12 cellular contexts compared by ENCODE assay signal in the genomic region with DNA sequence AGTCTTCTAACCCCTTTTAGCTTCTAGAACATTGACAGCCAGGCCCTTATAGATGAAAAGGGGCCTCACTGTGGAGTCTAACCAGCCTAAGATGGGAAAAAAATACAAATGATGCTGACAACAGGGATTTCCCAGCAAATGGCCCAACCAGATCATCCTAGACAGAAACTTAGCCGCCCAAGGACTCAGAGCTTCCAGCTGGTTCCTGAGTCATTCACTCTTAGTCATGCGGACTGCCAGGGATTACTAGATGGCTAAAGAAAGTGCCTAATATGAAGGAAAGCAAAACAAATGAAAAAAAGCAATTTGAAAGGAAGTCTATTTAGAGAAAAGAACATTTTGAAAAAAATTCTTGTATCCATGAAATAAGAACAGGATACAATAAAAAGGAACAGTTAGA. TPM values are rescaled to one million over a fixed set of nuclear protein-coding genes. Genes with fewer than 3 reads are reported as not detected.
A peak's percentile ranks its signal among the peaks of the same experiment; 100 is the strongest.
DNase-seq lines count a peak whose midpoint lies in the region; ATAC-seq, FAIRE-seq and TF ChIP-seq lines count a peak whose summit lies in the region.
"Had no signal": no experiment of that assay in that cellular context is flagged by ENCODE, and none has a peak within 500 bp of the region (broad histone marks: within the 10 kb centered on the region; RNA-seq: fewer than 3 reads in every experiment).

No MANE protein-coding gene starts in this region.

- H3K9me3 ChIP-seq in A549 (peaks cover 7% of the 10 kb centered on the region; the same call in 1 of the 3 replicates), adrenal gland (replicated peaks in 1 of 3) (peaks cover 0 to 7% (median 0%) of the 10 kb centered on the region in 3 donors), psoas muscle (peaks cover 11% of the 10 kb centered on the region), tibial nerve (peaks cover 0 to 14% (median 3%) of the 10 kb centered on the region in 4 donors)

- peak overlapping the region; percentile 30 to 65; a peak in 4 of 6 replicates for H3K27ac ChIP-seq in A549
- no peak overlapping the region for H3K27ac ChIP-seq in adrenal gland
- no peak overlapping the region for H3K27ac ChIP-seq in psoas muscle
- peak overlapping the region in 2 of 4 donors; percentile 93 to 99 for H3K27ac ChIP-seq in tibial nerve

- peaks cover 12 to 22% (median 13%) of the 10 kb centered on the region in 3 donors for H3K36me3 Mint-ChIP-seq in immature natural killer cell

- POLR2A ChIA-PET in A549 (lab: Yijun Ruan, JAX) = interaction anchor here (0.9 to 1.0 kb wide), 2 partner anchors 21 to 25 kb away, joined by 3 to 4 read pairs; no protein-coding TSS in a partner anchor

- 7% methylated on average over 2 of the region's 2 CpGs for WGBS in A549 (ENCODE audit: missing lambda C conversion rate)
- 28 to 54% (median 39%) methylated on average over 2 of the region's 2 CpGs for WGBS in adrenal gland, 4 donors
- 68 to 83% (median 83%) methylated on average over 2 of the region's 2 CpGs for WGBS in psoas muscle, 3 donors
- 70% methylated on average over 2 of the region's 2 CpGs for WGBS in tibial nerve, 2 donors

- H3K9me3 Mint-ChIP-seq in immature natural killer cell = no peaks in the 10 kb centered on the region

- H3K27ac Mint-ChIP-seq in immature natural killer cell = peak overlapping the region; percentile 10 to 90 (median 66)

- peaks cover 51% of the 10 kb centered on the region for H3K4me1 ChIP-seq in A549
- H3K4me1 ChIP-seq in adrenal gland (replicated peaks in 1 of 2) = peaks cover 0 to 12% of the 10 kb centered on the region in 2 donors
- peaks cover 8% of the 10 kb centered on the region for H3K4me1 ChIP-seq in psoas muscle
- peaks cover 0 to 57% (median 36%) of the 10 kb centered on the region in 4 donors for H3K4me1 ChIP-seq in tibial nerve

- H3K4me3 ChIP-seq in A549 = no peak overlapping the region
- H3K4me3 ChIP-seq in adrenal gland = no peak overlapping the region
- H3K4me3 ChIP-seq in psoas muscle = no peak overlapping the region
- H3K4me3 ChIP-seq in tibial nerve = no peak overlapping the region

- H3K36me3 ChIP-seq in adrenal gland (replicated peaks in 1 of 2) = no peaks in the 10 kb centered on the region
- H3K36me3 ChIP-seq in psoas muscle (ENCODE audit: insufficient read depth in 1 of 2, low read depth in 1 of 2) = no peaks in the 10 kb centered on the region
- H3K36me3 ChIP-seq in tibial nerve = peaks cover 0 to 17% (median 0%) of the 10 kb centered on the region in 3 donors

- peaks cover 0 to 7% (median 0%) of the 10 kb centered on the region in 3 donors for H3K27me3 Mint-ChIP-seq in immature natural killer cell (ENCODE audit: low read depth in 3 of 3)

- TF ChIP-seq EP300 in A549 (IDR thresholded peaks at IDR 0.05) (no peak), tibial nerve (IDR thresholded peaks at IDR 0.05) (no peak)

- peaks cover 83 to 85% of the 10 kb centered on the region in 2 donors for H3K4me1 Mint-ChIP-seq in immature natural killer cell

- H3K4me2 ChIP-seq in A549 = peak overlapping the region; percentile 28

- ATAC-seq in A549 = peak; percentile 88 to 92
- no peak for ATAC-seq in GM19455 (IDR thresholded peaks at IDR 0.05; ENCODE audit: unreplicated experiment)
- ATAC-seq in psoas muscle = no peak
- ATAC-seq in GM18858 (IDR thresholded peaks at IDR 0.05; ENCODE audit: unreplicated experiment) = no peak
- ATAC-seq: left colon had no signal

- TF ChIP-seq CTCF in A549 (IDR thresholded peaks at IDR 0.05) = no peak
- TF ChIP-seq CTCF in adrenal gland (IDR thresholded peaks at IDR 0.05) = no peak
- TF ChIP-seq CTCF in psoas muscle (IDR thresholded peaks at IDR 0.05) = no peak
- no peak for TF ChIP-seq CTCF in tibial nerve (IDR thresholded peaks at IDR 0.05)

- no peak for TF ChIP-seq POLR2A in A549 (IDR thresholded peaks at IDR 0.05; ENCODE audit: low read length)
- no peak for TF ChIP-seq POLR2A in adrenal gland (IDR thresholded peaks at IDR 0.05)
- no peak for TF ChIP-seq POLR2A in tibial nerve (IDR thresholded peaks at IDR 0.05)

- TF ChIP-seq RAD21 in A549 (conservative IDR thresholded peaks at IDR 0.05 in 1 of 2, IDR thresholded peaks at IDR 0.05 in 1 of 2) = no peak

- DNase-seq in A549 (ENCODE audit: low read depth in 1 of 2, low spot score in 1 of 2) (peak; percentile 70 to 79), H4 (ENCODE audit: low spot score) (peak; percentile 73), adrenal gland (peak in 4 of 7 donors; percentile 30 to 48 (median 43)), immature natural killer cell (no peak), psoas muscle (no peak), tibial nerve (ENCODE audit: low spot score in 2 of 2) (no peak)
- DNase-seq: DMS153, left colon, NCI-H2081 treated with DMSO at 0.1 percent for 48 hours had no signal

- intact Hi-C loops in adrenal gland (cut with DNase I) = no loop called here
- intact Hi-C loops in psoas muscle (cut with DNase I) = no loop called here

- peak overlapping the region in 2 of 5 donors; percentile 28 to 39 for H3K4me3 Mint-ChIP-seq in immature natural killer cell

- H3K27me3 ChIP-seq in adrenal gland = no peaks in the 10 kb centered on the region
- no peaks in the 10 kb centered on the region for H3K27me3 ChIP-seq in psoas muscle (ENCODE audit: insufficient read depth in 3 of 3, low read length in 2 of 3)
- no peaks in the 10 kb centered on the region for H3K27me3 ChIP-seq in tibial nerve

- CTCF ChIA-PET in A549 (lab: Yijun Ruan, JAX) = interaction anchor here (3.2 to 38.6 kb wide), 2 partner anchors 28 to 33 kb away, joined by 14 to 928 read pairs; no protein-coding TSS in a partner anchor

- no peak for FAIRE-seq in A549 (lab: Jason Lieb, UNC)

TF ChIP-seq in A549, 52 proteins besides CTCF, POLR2A, EP300 and RAD21:
- TF ChIP-seq HDAC2 (IDR thresholded peaks at IDR 0.05) = no peak
- TF ChIP-seq JUNB (IDR thresholded peaks at IDR 0.05) = 0 out of 2 replicates have a peak, but pooled peaks have one; percentile 48
- TF ChIP-seq, protein P1, sequence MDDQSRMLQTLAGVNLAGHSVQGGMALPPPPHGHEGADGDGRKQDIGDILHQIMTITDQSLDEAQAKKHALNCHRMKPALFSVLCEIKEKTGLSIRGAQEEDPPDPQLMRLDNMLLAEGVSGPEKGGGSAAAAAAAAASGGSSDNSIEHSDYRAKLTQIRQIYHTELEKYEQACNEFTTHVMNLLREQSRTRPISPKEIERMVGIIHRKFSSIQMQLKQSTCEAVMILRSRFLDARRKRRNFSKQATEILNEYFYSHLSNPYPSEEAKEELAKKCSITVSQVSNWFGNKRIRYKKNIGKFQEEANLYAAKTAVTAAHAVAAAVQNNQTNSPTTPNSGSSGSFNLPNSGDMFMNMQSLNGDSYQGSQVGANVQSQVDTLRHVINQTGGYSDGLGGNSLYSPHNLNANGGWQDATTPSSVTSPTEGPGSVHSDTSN (IDR thresholded peaks at IDR 0.05) = peak; percentile 67; the same call in 1 of the 2 replicates
- TF ChIP-seq CEBPB (IDR thresholded peaks at IDR 0.05) = no peak
- TF ChIP-seq MAFK (IDR thresholded peaks at IDR 0.05; ENCODE audit: partially characterized antibody) = peak; percentile 94
- TF ChIP-seq PHF8 (IDR thresholded peaks at IDR 0.05; ENCODE audit: borderline replicate concordance, low read depth) = no peak
- TF ChIP-seq FOSL2 (IDR thresholded peaks at IDR 0.05) = peak; percentile 71; the same call in 1 of the 2 replicates
- TF ChIP-seq FOSL2 (CRISPR knock-in tag; IDR thresholded peaks at IDR 0.05) = peak; percentile 90
- TF ChIP-seq, protein P2, sequence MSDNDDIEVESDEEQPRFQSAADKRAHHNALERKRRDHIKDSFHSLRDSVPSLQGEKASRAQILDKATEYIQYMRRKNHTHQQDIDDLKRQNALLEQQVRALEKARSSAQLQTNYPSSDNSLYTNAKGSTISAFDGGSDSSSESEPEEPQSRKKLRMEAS (IDR thresholded peaks at IDR 0.05) = 0 out of 2 replicates have a peak, but pooled peaks have one; percentile 32

RNA-seq across cellular contexts. Expression of a gene that starts 23.7 kb away (rescaled TPM):
- polyA plus RNA-seq in A549 (2011; rRNA removed) (87.0 and 97.1 TPM in 2 replicates), A549 (2017; fragmentation: RNase III; extraction: RNeasy Plus Mini Kit Qiagen cat#74134 plus additional on column Dnase treatment) (101 to 124 TPM (median 121 TPM) in 3 replicates), adrenal gland (10 to 100 TPM; 13.1 to 19.5 (median 17.9) TPM), immature natural killer cell (100 to 1,000 TPM; 141 to 363 (median 226) TPM), psoas muscle (10 to 100 TPM; 19.4 to 20.0 (median 19.6) TPM)
- 119 and 152 TPM in 2 replicates for polyA plus RNA-seq in A549 (2012; cell fraction: cytosol; rRNA removed)
- polyA plus RNA-seq in A549 (2012; cell fraction: nucleus; rRNA removed) = 147 and 164 TPM in 2 replicates
- 68.4 and 91.9 TPM in 2 replicates for polyA minus RNA-seq in A549 (2011; rRNA and poly(A)+ RNA removed)
- total RNA-seq in H4 (2014; rRNA removed; shearing (Covaris generic)) = 16.2 and 16.4 TPM in 2 replicates
- total RNA-seq in adrenal gland (100 to 1,000 TPM in 1 of 8 donors, 10 to 100 TPM in 7; 31.4 to 112 (median 54.6) TPM), psoas muscle (10 to 100 TPM; 23.9 to 33.3 (median 25.7) TPM), tibial nerve (100 to 1,000 TPM; 123 to 163 (median 150) TPM)

RNA-seq across cellular contexts. Expression of a gene that starts 59.9 kb away (rescaled TPM):
- polyA plus RNA-seq in A549 (2011; rRNA removed) = 0.01 and 0.04 TPM in 2 replicates
- polyA plus RNA-seq in A549 (2012; cell fraction: cytosol; rRNA removed) = 0.01 TPM in 1 of 2 replicates, not detected in the other
- 0.02 and 0.04 TPM in 2 replicates for polyA plus RNA-seq in A549 (2012; cell fraction: nucleus; rRNA removed)
- polyA plus RNA-seq in A549 (2017; fragmentation: RNase III; extraction: RNeasy Plus Mini Kit Qiagen cat#74134 plus additional on column Dnase treatment) = 0.03 to 0.12 TPM (median 0.03 TPM) in 3 replicates
- 0.10 and 0.25 TPM in 2 replicates for polyA minus RNA-seq in A549 (2011; rRNA and poly(A)+ RNA removed)
- not detected in 2 replicates for total RNA-seq in H4 (2014; rRNA removed; shearing (Covaris generic))
- under 1 TPM in 1 of 8 donors, not detected in 7; 0.35 TPM for total RNA-seq in adrenal gland
- under 1 TPM in 1 of 3 donors, not detected in 2; 0.07 TPM for polyA plus RNA-seq in adrenal gland
- polyA plus RNA-seq in immature natural killer cell = not detected
- total RNA-seq in psoas muscle = not detected
- under 1 TPM in 1 of 3 donors, not detected in 2; 0.01 TPM for polyA plus RNA-seq in psoas muscle
- total RNA-seq in tibial nerve = not detected
- total RNA-seq: left colon had no signal
- polyA plus RNA-seq: urinary bladder had no signal

Comparison
In these comparisons a context has a peak if more than half of its experiments do, and no peak if none do; other contexts are left out.
1. ATAC-seq: peak in A549 (2 of 2); none in GM19455 (single experiment), psoas muscle (0 of 4) and GM18858 (single experiment).
2. DNase-seq: peak in A549 (2 of 2), H4 (single experiment) and adrenal gland (4 of 7); none in immature natural killer cell (0 of 3), psoas muscle (0 of 2) and tibial nerve (0 of 2).
3. H3K27ac ChIP-seq: peak in A549 (2 of 2); none in adrenal gland (0 of 5) and psoas muscle (single experiment).